Comparison of ENCODE assay signal across 1 cellular context in genomic region chr6:3377536-3378397, GRCh38.
TF ChIP-seq lines count a peak whose summit lies in the region.

No MANE protein-coding gene starts in this region.

TF ChIP-seq in HepG2, 621 proteins besides CTCF, POLR2A, EP300 and RAD21 (continued from another document and continues in another):
- 0 out of 2 replicates have a peak, but pooled peaks have one; percentile 52 for TF ChIP-seq SIX4 (CRISPR knock-in tag; IDR thresholded peaks at IDR 0.05)
- TF ChIP-seq SSRP1 (CRISPR knock-in tag; IDR thresholded peaks at IDR 0.05), result no peak
- peak; percentile 64; the same call in 1 of the 2 replicates for TF ChIP-seq ZBTB38 (CRISPR knock-in tag; IDR thresholded peaks at IDR 0.05)
- TF ChIP-seq ZNF367 (CRISPR knock-in tag; IDR thresholded peaks at IDR 0.05; ENCODE audit: borderline replicate concordance), result no peak
- TF ChIP-seq DNMT1 (CRISPR knock-in tag; IDR thresholded peaks at IDR 0.05), result no peak
- no peak for TF ChIP-seq MIXL1 (CRISPR knock-in tag; IDR thresholded peaks at IDR 0.05)
- TF ChIP-seq KDM5A (IDR thresholded peaks at IDR 0.05; ENCODE audit: borderline replicate concordance, low read length), result no peak
- TF ChIP-seq ZBTB40 (IDR thresholded peaks at IDR 0.05), result no peak
- TF ChIP-seq ZBTB40 (CRISPR knock-in tag; IDR thresholded peaks at IDR 0.05), result peak; percentile 81
- no peak for TF ChIP-seq ATRX (CRISPR knock-in tag; IDR thresholded peaks at IDR 0.05; ENCODE audit: borderline replicate concordance)
- no peak; the same call in 1 of the 2 replicates for TF ChIP-seq RFXAP (CRISPR knock-in tag; IDR thresholded peaks at IDR 0.05; ENCODE audit: borderline replicate concordance)
- no peak for TF ChIP-seq SNAPC5 (CRISPR knock-in tag; IDR thresholded peaks at IDR 0.05; ENCODE audit: borderline replicate concordance)
- TF ChIP-seq TCF7 (IDR thresholded peaks at IDR 0.05; ENCODE audit: low read depth), result peak; percentile 46
- TF ChIP-seq ZNF276 (CRISPR knock-in tag; IDR thresholded peaks at IDR 0.05; ENCODE audit: low read depth), result 0 out of 2 replicates have a peak, but pooled peaks have one; percentile 63
- TF ChIP-seq U2AF2 (IDR thresholded peaks at IDR 0.05; ENCODE audit: low read depth, low read length), result no peak
- no peak for TF ChIP-seq E2F2 (CRISPR knock-in tag; IDR thresholded peaks at IDR 0.05; ENCODE audit: borderline replicate concordance)
- TF ChIP-seq ZNF318 (CRISPR knock-in tag; IDR thresholded peaks at IDR 0.05), result no peak
- TF ChIP-seq ZNF850 (CRISPR knock-in tag; conservative IDR thresholded peaks at IDR 0.05), result no peak
- TF ChIP-seq ZNF501 (CRISPR knock-in tag; IDR thresholded peaks at IDR 0.05), result no peak; the same call in 1 of the 2 replicates
- TF ChIP-seq TRIM24 (CRISPR knock-in tag; IDR thresholded peaks at IDR 0.05), result no peak
- no peak for TF ChIP-seq TCF7L2 (IDR thresholded peaks at IDR 0.05; ENCODE audit: low read depth, low read length)
- TF ChIP-seq PBX3 (CRISPR knock-in tag; IDR thresholded peaks at IDR 0.05; ENCODE audit: borderline replicate concordance), result no peak
- TF ChIP-seq PTBP1 (IDR thresholded peaks at IDR 0.05; ENCODE audit: low read depth, low read length, poor library complexity, severe bottlenecking), result no peak
- no peak for TF ChIP-seq HMGA1 (CRISPR knock-in tag; conservative IDR thresholded peaks at IDR 0.05)
- TF ChIP-seq ATF7 (IDR thresholded peaks at IDR 0.05), result no peak
- no peak for TF ChIP-seq ATF7 (CRISPR knock-in tag; IDR thresholded peaks at IDR 0.05)
- no peak for TF ChIP-seq GZF1 (CRISPR knock-in tag; IDR thresholded peaks at IDR 0.05)
- no peak for TF ChIP-seq NPAS2 (CRISPR knock-in tag; IDR thresholded peaks at IDR 0.05; ENCODE audit: borderline replicate concordance)
- TF ChIP-seq TOE1 (CRISPR knock-in tag; IDR thresholded peaks at IDR 0.05), result no peak
- TF ChIP-seq NCOA5 (CRISPR knock-in tag; IDR thresholded peaks at IDR 0.05), result no peak
- TF ChIP-seq PPARG (CRISPR knock-in tag; conservative IDR thresholded peaks at IDR 0.05), result 0 out of 2 replicates have a peak, but pooled peaks have one; percentile 43
- no peak for TF ChIP-seq ZNF558 (CRISPR knock-in tag; IDR thresholded peaks at IDR 0.05; ENCODE audit: borderline replicate concordance)
- no peak for TF ChIP-seq EZH2 (conservative IDR thresholded peaks at IDR 0.05; ENCODE audit: low read depth, low read length)
- TF ChIP-seq PRDM4 (CRISPR knock-in tag; IDR thresholded peaks at IDR 0.05; ENCODE audit: borderline replicate concordance), result no peak
